Comparison of ENCODE assay signal across 1 cellular context in the genomic region with DNA sequence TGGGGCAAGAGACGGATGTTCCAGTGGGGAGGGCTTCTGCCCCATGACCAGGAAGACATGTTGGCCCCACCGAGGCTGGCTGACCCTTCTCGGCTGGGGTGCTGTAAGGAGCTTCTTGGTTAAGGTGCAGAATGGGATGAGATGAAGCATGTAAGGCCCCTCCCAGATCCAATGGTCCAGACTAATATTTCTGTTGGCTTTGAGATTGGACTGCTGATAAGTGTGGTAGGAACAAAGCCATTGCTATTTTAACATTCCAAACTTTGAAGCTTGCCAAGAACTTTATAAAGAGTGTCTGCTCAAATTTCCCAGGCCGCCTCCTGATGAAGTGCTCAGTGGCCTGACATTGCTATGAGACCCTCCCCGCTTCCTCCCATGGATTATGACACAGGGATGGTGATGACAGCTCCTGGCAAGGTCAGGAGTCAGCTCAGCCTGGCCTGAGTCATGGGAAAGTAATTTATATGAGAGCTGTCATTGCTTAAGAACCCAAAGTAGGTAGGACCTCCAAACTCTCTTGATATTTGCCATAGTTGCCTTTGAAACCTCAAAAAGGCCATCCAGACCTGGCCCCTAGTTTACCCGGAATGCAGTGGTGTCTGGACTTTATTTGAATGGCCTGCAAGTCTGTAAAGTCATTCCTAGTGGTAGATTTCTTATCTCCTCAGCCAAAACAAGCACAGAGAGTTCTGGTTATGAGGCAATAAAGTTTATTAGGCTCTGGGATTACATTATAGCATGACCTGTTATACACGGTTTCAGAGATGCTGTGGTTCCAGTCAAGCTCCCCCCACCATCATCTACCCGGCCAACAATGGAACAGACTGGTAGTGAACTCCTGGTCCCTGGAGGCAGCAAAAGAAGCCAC.
TF ChIP-seq lines count a peak whose summit lies in the region.

No MANE protein-coding gene starts in this region.

TF ChIP-seq in HCT116, 20 proteins besides CTCF, POLR2A, EP300 and RAD21 (continued from another document):
- TF ChIP-seq REST (IDR thresholded peaks at IDR 0.05; ENCODE audit: low read depth) (no peak), CEBPB (IDR thresholded peaks at IDR 0.05; ENCODE audit: low read depth) (peak; percentile 50; the same call in 1 of the 2 replicates), MAX (IDR thresholded peaks at IDR 0.05) (no peak), ZFX (IDR thresholded peaks at IDR 0.05) (no peak), EZH2phosphoT487 (IDR thresholded peaks at IDR 0.05; ENCODE audit: borderline replicate concordance) (no peak), JUND (IDR thresholded peaks at IDR 0.05) (no peak), ZBTB33 (IDR thresholded peaks at IDR 0.05; ENCODE audit: extremely low read depth, insufficient replicate concordance, low read length) (no peak), SP1 (IDR thresholded peaks at IDR 0.05; ENCODE audit: low read depth) (no peak), FOSL1 (IDR thresholded peaks at IDR 0.05; ENCODE audit: low read depth) (peak; percentile 36; the same call in 1 of the 2 replicates)
